11 cellular contexts compared by ENCODE assay signal in genomic region chr19:48511321-48511731, GRCh38. TPM values are rescaled to one million over a fixed set of nuclear protein-coding genes. Genes with fewer than 3 reads are reported as not detected.
DNase-seq lines count a peak whose midpoint lies in the region; ATAC-seq and TF ChIP-seq lines count a peak whose summit lies in the region.
"Had no signal": no experiment of that assay in that cellular context is flagged by ENCODE, and none has a peak within 500 bp of the region (broad histone marks: within the 10 kb centered on the region; RNA-seq: fewer than 3 reads in every experiment).

No MANE protein-coding gene starts in this region.

- POLR2A ChIA-PET in AG04449 (lab: Yijun Ruan, JAX): no interaction called here

- H3K14ac ChIP-seq in H9 (ENCODE audit: insufficient read depth, low read length): no peak overlapping the region

- H3K4me2 ChIP-seq in H9 (ENCODE audit: insufficient read depth, insufficient read length, low read length): peak overlapping the region; percentile 70
- peak overlapping the region; percentile 10 for H3K4me2 ChIP-seq in mesendoderm (ENCODE audit: low read length)

- H4K91ac ChIP-seq in H9 (ENCODE audit: insufficient read length, low read depth, low read length): no peak overlapping the region

- H3K79me1 ChIP-seq in H9 (ENCODE audit: insufficient read depth, low read depth, low read length, poor library complexity, severe bottlenecking) (no peaks in the 10 kb centered on the region), mesendoderm (ENCODE audit: low read length) (no peaks in the 10 kb centered on the region)

- H3K9ac ChIP-seq in H9 (ENCODE audit: extremely low read depth, insufficient read length, low read length) (no peak overlapping the region), mesendoderm (ENCODE audit: low read length) (no peak overlapping the region)

- H3K27me3 Mint-ChIP-seq in H9 (ENCODE audit: low read depth): peaks cover 6% of the 10 kb centered on the region
- peaks cover 14% of the 10 kb centered on the region for H3K27me3 Mint-ChIP-seq in activated naive CD4-positive, alpha-beta T cell treated with anti-CD3 and anti-CD28 coated beads, Interleukin-2, amount 10 ng/mL, durations not matched to agents 7 days and 5 days
- H3K27me3 Mint-ChIP-seq: effector memory CD8-positive, alpha-beta T cell had no signal

- H4K20me1 ChIP-seq in H9 (ENCODE audit: control insufficient read depth, insufficient read depth, insufficient read length): no peaks in the 10 kb centered on the region

- peak overlapping the region; percentile 46 to 89 for H3K4me3 Mint-ChIP-seq in H9
- H3K4me3 Mint-ChIP-seq in activated naive CD4-positive, alpha-beta T cell treated with anti-CD3 and anti-CD28 coated beads, Interleukin-2, amount 10 ng/mL, durations not matched to agents 7 days and 5 days: peak overlapping the region; percentile 77
- H3K4me3 Mint-ChIP-seq: effector memory CD8-positive, alpha-beta T cell had no signal

- no peak overlapping the region for H4K8ac ChIP-seq in H9 (replicated peaks; ENCODE audit: insufficient read length, low read depth, low read length)
- H4K8ac ChIP-seq in mesendoderm (ENCODE audit: low read depth, low read length): no peak overlapping the region

- 0 out of 7 replicates have a peak, but pooled peaks cover 0 to 5% (median 0%) of the 10 kb centered on the region in 3 experiments for H3K36me3 Mint-ChIP-seq in H9 (ENCODE audit: insufficient read depth in 1 of 3, low read depth in 3 of 3)
- no peaks in the 10 kb centered on the region for H3K36me3 Mint-ChIP-seq in activated naive CD4-positive, alpha-beta T cell treated with anti-CD3 and anti-CD28 coated beads, Interleukin-2, amount 10 ng/mL, durations not matched to agents 7 days and 5 days

- no peak overlapping the region for H3K4ac ChIP-seq in H9 (ENCODE audit: low read depth, low read length)
- no peak overlapping the region for H3K4ac ChIP-seq in mesendoderm (ENCODE audit: low read depth, low read length)

- no peaks in the 10 kb centered on the region for H3K79me2 ChIP-seq in H9 (ENCODE audit: insufficient read depth, low read length)
- no peaks in the 10 kb centered on the region for H3K79me2 ChIP-seq in mesendoderm (ENCODE audit: control insufficient read depth, insufficient read depth, low read length)

- no peak overlapping the region for H2BK5ac ChIP-seq in H9 (ENCODE audit: insufficient read length, low read length)
- no peak overlapping the region for H2BK5ac ChIP-seq in mesendoderm (ENCODE audit: low read length)

- H2AK5ac ChIP-seq in H9 (ENCODE audit: insufficient read length, low read length): no peak overlapping the region
- no peak overlapping the region for H2AK5ac ChIP-seq in mesendoderm (ENCODE audit: low read length)

- no peak overlapping the region for H3K27ac ChIP-seq in H9 (ENCODE audit: insufficient read length, low read depth, low read length)
- no peak overlapping the region for H3K27ac ChIP-seq in mesendoderm (ENCODE audit: low read depth, low read length)
- H3K27ac ChIP-seq: prostate gland had no signal

- no peak overlapping the region for H2BK12ac ChIP-seq in H9 (ENCODE audit: insufficient read length, low read depth, low read length)

- no CpG with 5 or more reads among the region's 32 CpGs for WGBS in H9 (ENCODE audit: extremely low coverage, insufficient read length, low lambda C conversion rate)
- no CpG with 5 or more reads among the region's 32 CpGs for WGBS in mesendoderm (ENCODE audit: extremely low coverage, insufficient coverage, low lambda C conversion rate)

- CTCF ChIA-PET in AG04449 (lab: Yijun Ruan, JAX): interaction anchor here (8.0 kb wide), 1 partner anchor 74 kb away, joined by 405 read pairs; no protein-coding TSS in a partner anchor
- CTCF ChIA-PET in activated naive CD4-positive, alpha-beta T cell treated with anti-CD3 and anti-CD28 coated beads, Interleukin-2, amount 10 ng/mL, durations not matched to agents 7 days and 5 days (lab: Charles Lee): no interaction called here

- H2BK120ac ChIP-seq in H9 (ENCODE audit: low read depth, low read length, poor library complexity, severe bottlenecking) (no peak overlapping the region), mesendoderm (ENCODE audit: low read depth, low read length) (no peak overlapping the region)

- DNase-seq in AG04449 (ENCODE audit: low read depth, low spot score) (no peak), H9 (no peak), mesendoderm (no peak), NCI-H2171 (lab: John Stamatoyannopoulos, UW) (no peak), OCI-M1 (lab: John Stamatoyannopoulos, UW) (no peak)
- DNase-seq in activated naive CD4-positive, alpha-beta T cell treated with anti-CD3 and anti-CD28 coated beads, Interleukin-2, amount 10 ng/mL, durations not matched to agents 7 days and 5 days: peak; percentile 48
- no peak for DNase-seq in effector CD4-positive, alpha-beta T cell
- DNase-seq: DMS153 had no signal

- H3K27me3 ChIP-seq in H9 (ENCODE audit: insufficient read depth, low read length): peaks cover 2% of the 10 kb centered on the region; the same call in 1 of the 2 replicates
- no peaks in the 10 kb centered on the region for H3K27me3 ChIP-seq in mesendoderm (ENCODE audit: insufficient read depth, low read length, poor library complexity)

- no peak overlapping the region for H3K56ac ChIP-seq in H9 (ENCODE audit: insufficient read length, low read depth, low read length)
- no peak overlapping the region for H3K56ac ChIP-seq in mesendoderm (ENCODE audit: low read length)

- H3K9me3 ChIP-seq in H9 (ENCODE audit: control insufficient read depth, low read depth, low read length): no peaks in the 10 kb centered on the region
- H3K9me3 ChIP-seq: prostate gland had no signal

- ATAC-seq in GM19467 (IDR thresholded peaks at IDR 0.05; ENCODE audit: unreplicated experiment): no peak

- no peak overlapping the region for H3K23ac ChIP-seq in H9 (ENCODE audit: insufficient read length, low read depth, low read length)
- H3K23ac ChIP-seq in mesendoderm (ENCODE audit: low read length): no peak overlapping the region

- TF ChIP-seq CTCF in AG04449 (IDR thresholded peaks at IDR 0.05; ENCODE audit: insufficient read depth, low read length, missing control alignments) (no peak), H9 (conservative IDR thresholded peaks at IDR 0.05) (no peak)

- no peak overlapping the region for H2BK15ac ChIP-seq in H9 (ENCODE audit: low read depth, low read length)
- H2BK15ac ChIP-seq in mesendoderm (replicated peaks; ENCODE audit: low read depth): no peak overlapping the region

- no peak overlapping the region for H2BK20ac ChIP-seq in H9 (ENCODE audit: low read depth, low read length, poor library complexity, severe bottlenecking)

- no peak overlapping the region for H2AFZ ChIP-seq in H9 (ENCODE audit: low read length)

- H3K4me1 Mint-ChIP-seq in H9: peaks cover 17 to 22% of the 10 kb centered on the region in 2 experiments
- H3K4me1 Mint-ChIP-seq in activated naive CD4-positive, alpha-beta T cell treated with anti-CD3 and anti-CD28 coated beads, Interleukin-2, amount 10 ng/mL, durations not matched to agents 7 days and 5 days: peaks cover 16% of the 10 kb centered on the region

- no peaks in the 10 kb centered on the region for H3K36me3 ChIP-seq in mesendoderm (ENCODE audit: control insufficient read depth, insufficient read depth, low read length)
- H3K36me3 ChIP-seq: prostate gland had no signal

- peaks cover 12% of the 10 kb centered on the region for H3K23me2 ChIP-seq in H9 (ENCODE audit: insufficient read length, low read depth, low read length, poor library complexity, severe bottlenecking)

- no peak overlapping the region for H3K27ac Mint-ChIP-seq in H9
- H3K27ac Mint-ChIP-seq in activated naive CD4-positive, alpha-beta T cell treated with anti-CD3 and anti-CD28 coated beads, Interleukin-2, amount 10 ng/mL, durations not matched to agents 7 days and 5 days: no peak overlapping the region

- no peaks in the 10 kb centered on the region for H3K9me3 Mint-ChIP-seq in H9
- H3K9me3 Mint-ChIP-seq in activated naive CD4-positive, alpha-beta T cell treated with anti-CD3 and anti-CD28 coated beads, Interleukin-2, amount 10 ng/mL, durations not matched to agents 7 days and 5 days: no peaks in the 10 kb centered on the region
- H3K9me3 Mint-ChIP-seq: effector memory CD8-positive, alpha-beta T cell had no signal

- H3K18ac ChIP-seq in H9 (ENCODE audit: insufficient read length, low read depth, low read length) (no peak overlapping the region), mesendoderm (ENCODE audit: low read length) (no peak overlapping the region)

- H3K4me1 ChIP-seq in H9 (ENCODE audit: insufficient read depth, low read length) (no peaks in the 10 kb centered on the region), mesendoderm (ENCODE audit: control insufficient read depth, low read depth, low read length) (no peaks in the 10 kb centered on the region)
- H3K4me1 ChIP-seq: prostate gland had no signal

- H4K5ac ChIP-seq in H9 (ENCODE audit: insufficient read length, low read depth, low read length): no peak overlapping the region
- no peak overlapping the region for H4K5ac ChIP-seq in mesendoderm (ENCODE audit: low read length)

- H3K4me3 ChIP-seq in AG04449 (ENCODE audit: low read depth, low read length): peak overlapping the region; percentile 50
- no peak overlapping the region for H3K4me3 ChIP-seq in mesendoderm (ENCODE audit: low read length)

- no peak overlapping the region for H3T11ph ChIP-seq in H9 (ENCODE audit: low read length)

RNA-seq across cellular contexts. Expression of gene LMTK3, which starts 0.3 kb away (rescaled TPM):
- total RNA-seq in H9 (2021): 14.4 and 15.2 TPM in 2 replicates
- polyA plus RNA-seq in mesendoderm (2013, experiment 1 of 2): 3.1 TPM
- 2.8 TPM for polyA plus RNA-seq in mesendoderm (2013, experiment 2 of 2)

RNA-seq across cellular contexts. Expression of gene SULT2B1, which starts 40.6 kb away (rescaled TPM):
- 1.3 and 1.7 TPM in 2 replicates for total RNA-seq in H9 (2021)
- polyA plus RNA-seq in mesendoderm (2013, experiment 1 of 2): 0.14 TPM
- 0.24 TPM for polyA plus RNA-seq in mesendoderm (2013, experiment 2 of 2)

RNA-seq across cellular contexts. Expression of gene CYTH2, which starts 42.2 kb away (rescaled TPM):
- total RNA-seq in H9 (2021): 97.1 and 103 TPM in 2 replicates
- polyA plus RNA-seq in mesendoderm (2013, experiment 1 of 2): 43.5 TPM
- 40.5 TPM for polyA plus RNA-seq in mesendoderm (2013, experiment 2 of 2)

RNA-seq across cellular contexts. Expression of gene KCNJ14, which starts 56.0 kb away (rescaled TPM):
- total RNA-seq in H9 (2021): 1.1 and 1.2 TPM in 2 replicates
- polyA plus RNA-seq in mesendoderm (2013, experiment 1 of 2): 0.34 TPM
- 0.32 TPM for polyA plus RNA-seq in mesendoderm (2013, experiment 2 of 2)
